Comparison of ENCODE assay signal across 8 cellular contexts in genomic region chr1:58904299-58905125, GRCh38.
DNase-seq lines count a peak whose midpoint lies in the region; ATAC-seq, FAIRE-seq and TF ChIP-seq lines count a peak whose summit lies in the region.

No MANE protein-coding gene starts in this region.

- H3K9me3 ChIP-seq in SJCRH30 (replicated peaks): no peaks in the 10 kb centered on the region
- no peaks in the 10 kb centered on the region for H3K9me3 ChIP-seq in esophagus muscularis mucosa

- no peak for DNase-seq in Calu3
- no peak for DNase-seq in SJCRH30
- DNase-seq in esophagus muscularis mucosa (ENCODE audit: extremely low spot score): peak; percentile 42
- DNase-seq in progenitor cell of endocrine pancreas (ENCODE audit: low spot score, unreplicated experiment): no peak
- DNase-seq in H54 (ENCODE audit: insufficient read length, low spot score): no peak
- no peak for DNase-seq in NCI-H510A treated with DMSO at 0.1 percent for 48 hours (lab: John Stamatoyannopoulos, UW)
- DNase-seq in SHP77 treated with DMSO at 0.1 percent for 48 hours (lab: John Stamatoyannopoulos, UW): no peak

- peak overlapping the region; percentile 75 for H3K27ac Mint-ChIP-seq in Calu3 (ENCODE audit: unreplicated experiment)
- H3K27ac Mint-ChIP-seq in progenitor cell of endocrine pancreas: peak overlapping the region; percentile 91

- H3K27me3 ChIP-seq in SJCRH30 (no peaks in the 10 kb centered on the region), esophagus muscularis mucosa (no peaks in the 10 kb centered on the region)

- H3K27ac ChIP-seq in SJCRH30 (peak overlapping the region; percentile 72), esophagus muscularis mucosa (replicated peaks in 1 of 4) (peak overlapping the region; percentile 94 to 99 (median 97))

- no TSS peak for BruUV-seq in Calu3 (replicated peaks; lab: Mats Ljungman, UMichigan)

- H3K4me3 ChIP-seq in SJCRH30 (peak overlapping the region; percentile 47), esophagus muscularis mucosa (peak overlapping the region; percentile 58 to 68 (median 64))

- H3K27me3 Mint-ChIP-seq in Calu3 (ENCODE audit: unreplicated experiment): no peaks in the 10 kb centered on the region
- peaks cover 5% of the 10 kb centered on the region for H3K27me3 Mint-ChIP-seq in progenitor cell of endocrine pancreas

- TF ChIP-seq POLR2A in esophagus muscularis mucosa (IDR thresholded peaks at IDR 0.05; ENCODE audit: low read depth) (no peak), H54 (IDR thresholded peaks at IDR 0.05; ENCODE audit: low read depth, low read length) (no peak)

- no peak for ATAC-seq in GM19455 (IDR thresholded peaks at IDR 0.05; ENCODE audit: unreplicated experiment)

- WGBS in esophagus muscularis mucosa: 66% methylated on average over 8 of the region's 8 CpGs

- H3K36me3 ChIP-seq in SJCRH30 (no peaks in the 10 kb centered on the region), esophagus muscularis mucosa (no peaks in the 10 kb centered on the region)

- TF ChIP-seq CTCF in Calu3 (IDR thresholded peaks at IDR 0.05; ENCODE audit: unreplicated experiment): no peak
- TF ChIP-seq CTCF in esophagus muscularis mucosa (IDR thresholded peaks at IDR 0.05): no peak
- TF ChIP-seq CTCF in progenitor cell of endocrine pancreas (IDR thresholded peaks at IDR 0.05; ENCODE audit: unreplicated experiment): no peak

- TF ChIP-seq EP300 in esophagus muscularis mucosa (IDR thresholded peaks at IDR 0.05): no peak

- H3K9me3 Mint-ChIP-seq in Calu3 (ENCODE audit: low read depth, unreplicated experiment): no peaks in the 10 kb centered on the region
- no peaks in the 10 kb centered on the region for H3K9me3 Mint-ChIP-seq in progenitor cell of endocrine pancreas (ENCODE audit: low read depth)

- peak overlapping the region; percentile 67 for H3K4me3 Mint-ChIP-seq in Calu3 (ENCODE audit: low read depth, unreplicated experiment)
- peak overlapping the region; percentile 67 for H3K4me3 Mint-ChIP-seq in progenitor cell of endocrine pancreas (ENCODE audit: low read depth)

- no peak for FAIRE-seq in H54 (lab: Jason Lieb, UNC)

- H3K4me1 ChIP-seq in SJCRH30: peaks cover 36% of the 10 kb centered on the region
- H3K4me1 ChIP-seq in esophagus muscularis mucosa: peaks cover 11 to 39% (median 22%) of the 10 kb centered on the region in 4 donors

- peaks cover 44% of the 10 kb centered on the region for H3K4me1 Mint-ChIP-seq in Calu3 (ENCODE audit: low read depth, unreplicated experiment)
- peaks cover 26% of the 10 kb centered on the region for H3K4me1 Mint-ChIP-seq in progenitor cell of endocrine pancreas (ENCODE audit: low read depth)

- intact Hi-C loops in Calu3 (cut with micrococcal nuclease; ENCODE audit: unreplicated experiment) (no loop called here), esophagus muscularis mucosa (cut with DNase I) (loop anchor here (5.0 to 10.0 kb wide), 3 partner anchors 117 to 790 kb away; partner anchors contain the start of gene FGGY)

- H3K36me3 Mint-ChIP-seq in Calu3 (ENCODE audit: insufficient read depth, unreplicated experiment): peaks cover 6% of the 10 kb centered on the region
- no peaks in the 10 kb centered on the region for H3K36me3 Mint-ChIP-seq in progenitor cell of endocrine pancreas (ENCODE audit: insufficient read depth)

- CTCF ChIA-PET in Calu3 (lab: Charles Lee): no interaction called here
